In genomic region chr6:7147051-7147671, GRCh38 we compare ENCODE assay signal across 8 cellular contexts. TPM values are rescaled to one million over a fixed set of nuclear protein-coding genes. Genes with fewer than 3 reads are reported as not detected.
DNase-seq lines count a peak whose midpoint lies in the region; ATAC-seq, FAIRE-seq and TF ChIP-seq lines count a peak whose summit lies in the region.

No MANE protein-coding gene starts in this region.

- H3K27ac ChIP-seq in duodenal mucosa (ENCODE audit: low read depth, low read length) (peak overlapping the region; percentile 45), pancreas (peak overlapping the region; percentile 63 to 92 (median 76))

- WGBS in pancreas, 2 donors, result 41% methylated on average over 7 of the region's 7 CpGs

- TF ChIP-seq CTCF in pancreas (IDR thresholded peaks at IDR 0.05), result no peak
- TF ChIP-seq CTCF in BE2C (IDR thresholded peaks at IDR 0.05; ENCODE audit: low read depth, low read length), result no peak

- peaks cover 55 to 71% of the 10 kb centered on the region in 2 donors for H3K4me1 ChIP-seq in duodenal mucosa (ENCODE audit: control insufficient read depth in 1 of 2, insufficient read depth in 2 of 2, low read length in 2 of 2)
- peaks cover 50 to 69% (median 63%) of the 10 kb centered on the region in 3 donors for H3K4me1 ChIP-seq in pancreas
- H3K4me1 ChIP-seq in BE2C, result no peaks in the 10 kb centered on the region

- intact Hi-C loops in pancreas (cut with DNase I) (no loop called here), sciatic nerve (cut with DNase I) (no loop called here)

- H3K27me3 ChIP-seq in duodenal mucosa (ENCODE audit: control insufficient read depth in 1 of 2, insufficient read depth in 2 of 2, low read length in 2 of 2), result no peaks in the 10 kb centered on the region
- H3K27me3 ChIP-seq in pancreas, result no peaks in the 10 kb centered on the region
- H3K27me3 ChIP-seq in BE2C, result no peaks in the 10 kb centered on the region

- DNase-seq in EH (ENCODE audit: low read depth) (peak; percentile 42), NCI-H82 (lab: John Stamatoyannopoulos, UW) (peak; percentile 90), pancreas (no peak), BE2C (no peak), sciatic nerve (ENCODE audit: low spot score) (no peak), DMS153 treated with DMSO at 0.1 percent for 48 hours (lab: John Stamatoyannopoulos, UW; ENCODE audit: unreplicated experiment) (no peak)

- ATAC-seq in pancreas (peak in 1 of 4 donors; percentile 4), GM19463 (IDR thresholded peaks at IDR 0.05; ENCODE audit: unreplicated experiment) (no peak), sciatic nerve (no peak)

- no peak for FAIRE-seq in pancreas (lab: Jason Lieb, UNC)

- H3K36me3 ChIP-seq in duodenal mucosa (ENCODE audit: control insufficient read depth in 1 of 2, insufficient read depth in 2 of 2, low read length in 2 of 2) (no peaks in the 10 kb centered on the region), pancreas (no peaks in the 10 kb centered on the region), BE2C (no peaks in the 10 kb centered on the region)

- no peaks in the 10 kb centered on the region for H3K9me3 ChIP-seq in duodenal mucosa (ENCODE audit: control insufficient read depth in 1 of 2, low read length in 2 of 2)
- H3K9me3 ChIP-seq in pancreas, result no peaks in the 10 kb centered on the region
- H3K9me3 ChIP-seq in BE2C, result no peaks in the 10 kb centered on the region

- H3K9ac ChIP-seq in duodenal mucosa (ENCODE audit: low read depth in 1 of 2, low read length in 2 of 2), result peak overlapping the region; percentile 14 to 30

- H3K4me3 ChIP-seq in duodenal mucosa (ENCODE audit: low read depth in 1 of 2, low read length in 2 of 2) (peak overlapping the region in 1 of 2 donors; percentile 3), pancreas (no peak overlapping the region), BE2C (ENCODE audit: low read depth, low read length) (no peak overlapping the region)

RNA-seq across cellular contexts. Expression of gene RREB1, which starts 39.4 kb away (rescaled TPM):
- total RNA-seq in pancreas, result 10 to 100 TPM; 22.7 to 45.3 (median 30.5) TPM
- 10 to 100 TPM in 1 of 2 donors, 1 to 10 TPM in 1; 8.9 to 12.4 TPM for polyA plus RNA-seq in pancreas
- polyA plus RNA-seq in BE2C (2012; ENCODE audit: insufficient read depth, insufficient read length, low read depth), result 5.1 TPM
- total RNA-seq in sciatic nerve, result 50.6 TPM

Comparison
In these comparisons a context has a peak if more than half of its experiments do, and no peak if none do; other contexts are left out.
1. DNase-seq: peak in EH (single experiment) and NCI-H82 (single experiment); none in pancreas (0 of 6), BE2C (single experiment), sciatic nerve (single experiment) and DMS153 treated with DMSO at 0.1 percent for 48 hours (single experiment).